14 cellular contexts compared by ENCODE assay signal in genomic region chr1:158563852-158564251, GRCh38. TPM values are rescaled to one million over a fixed set of nuclear protein-coding genes. Genes with fewer than 3 reads are reported as not detected.
"Had no signal": no experiment of that assay in that cellular context is flagged by ENCODE, and none has a peak within 500 bp of the region (broad histone marks: within the 10 kb centered on the region; RNA-seq: fewer than 3 reads in every experiment).

No MANE protein-coding gene starts in this region.

- H3K9me3 Mint-ChIP-seq: activated CD4-positive, alpha-beta T cell treated with anti-CD3 and anti-CD28 coated beads, Interleukin-2, amount 10 ng/mL, durations not matched to agents 24 days and 14 days; activated naive CD4-positive, alpha-beta T cell treated with anti-CD3 and anti-CD28 coated beads, Interleukin-2, amount 50 U/mL, for 24 hours; brain had no signal

- H3K27me3 Mint-ChIP-seq: activated CD4-positive, alpha-beta T cell treated with anti-CD3 and anti-CD28 coated beads, Interleukin-2, amount 10 ng/mL, durations not matched to agents 24 days and 14 days had no signal

- H3K9me3 ChIP-seq: gastroesophageal sphincter, sigmoid colon, thoracic aorta had no signal

- H3K36me3 ChIP-seq: gastroesophageal sphincter, left ventricle myocardium inferior, sigmoid colon, thoracic aorta had no signal

- H3K4me3 Mint-ChIP-seq: activated CD4-positive, alpha-beta T cell treated with anti-CD3 and anti-CD28 coated beads, Interleukin-2, amount 10 ng/mL, durations not matched to agents 24 days and 14 days; activated naive CD4-positive, alpha-beta T cell treated with anti-CD3 and anti-CD28 coated beads, Interleukin-2, amount 50 U/mL, for 24 hours; brain had no signal

- H3K27ac ChIP-seq: epithelial cell of prostate, gastroesophageal sphincter, left ventricle myocardium inferior, sigmoid colon, thoracic aorta had no signal

- H3K27ac Mint-ChIP-seq: activated CD4-positive, alpha-beta T cell treated with anti-CD3 and anti-CD28 coated beads, Interleukin-2, amount 10 ng/mL, durations not matched to agents 24 days and 14 days; activated naive CD4-positive, alpha-beta T cell treated with anti-CD3 and anti-CD28 coated beads, Interleukin-2, amount 50 U/mL, for 24 hours; brain had no signal

- ATAC-seq: gastroesophageal sphincter; stimulated activated naive CD8-positive, alpha-beta T cell treated with anti-CD3 and anti-CD28 coated beads, Interleukin-15, Interleukin-2, amounts not matched to agents 100 U/mL and 50 U/mL, for 24 hours had no signal

- H3K4me1 ChIP-seq: gastroesophageal sphincter, left ventricle myocardium inferior, sigmoid colon had no signal

- H3K36me3 Mint-ChIP-seq: activated naive CD4-positive, alpha-beta T cell treated with anti-CD3 and anti-CD28 coated beads, Interleukin-2, amount 50 U/mL, for 24 hours; brain had no signal

- H3K4me1 Mint-ChIP-seq: activated CD4-positive, alpha-beta T cell treated with anti-CD3 and anti-CD28 coated beads, Interleukin-2, amount 10 ng/mL, durations not matched to agents 24 days and 14 days; activated naive CD4-positive, alpha-beta T cell treated with anti-CD3 and anti-CD28 coated beads, Interleukin-2, amount 50 U/mL, for 24 hours; brain had no signal

- H3K27me3 ChIP-seq: gastroesophageal sphincter, sigmoid colon had no signal

- DNase-seq: activated CD4-positive, alpha-beta T cell treated with anti-CD3 and anti-CD28 coated beads, Interleukin-2, amount 10 ng/mL, durations not matched to agents 24 days and 14 days; effector memory CD4-positive, alpha-beta T cell; left ventricle myocardium inferior; sigmoid colon; stimulated activated CD4-positive, alpha-beta T cell treated with anti-CD3 and anti-CD28 coated beads, Interleukin-2, amount 100 ng/mL, for 24 hours; stimulated activated naive CD8-positive, alpha-beta T cell treated with anti-CD3 and anti-CD28 coated beads, Interleukin-15, Interleukin-2, amounts not matched to agents 100 U/mL and 50 U/mL, for 24 hours had no signal

- H3K4me3 ChIP-seq: gastroesophageal sphincter, left ventricle myocardium inferior, sigmoid colon, thoracic aorta had no signal

RNA-seq across cellular contexts. Expression of gene OR6P1, which starts 6.5 kb away (rescaled TPM):
- total RNA-seq: activated CD4-positive, alpha-beta T cell treated with anti-CD3 and anti-CD28 coated beads, Interleukin-2, amount 10 ng/mL, durations not matched to agents 24 days and 14 days; activated CD8-positive, alpha-beta memory T cell treated with anti-CD3 and anti-CD28 coated beads for 36 hours; gastroesophageal sphincter; left ventricle myocardium inferior; osteocyte; sigmoid colon; thoracic aorta; ureter had no signal

RNA-seq across cellular contexts. Expression of gene OR6Y1, which starts 9.6 kb away (rescaled TPM):
- total RNA-seq: activated CD4-positive, alpha-beta T cell treated with anti-CD3 and anti-CD28 coated beads, Interleukin-2, amount 10 ng/mL, durations not matched to agents 24 days and 14 days; activated CD8-positive, alpha-beta memory T cell treated with anti-CD3 and anti-CD28 coated beads for 36 hours; gastroesophageal sphincter; left ventricle myocardium inferior; osteocyte; sigmoid colon; thoracic aorta; ureter had no signal

RNA-seq across cellular contexts. Expression of gene OR10X1, which starts 15.8 kb away (rescaled TPM):
- total RNA-seq: activated CD4-positive, alpha-beta T cell treated with anti-CD3 and anti-CD28 coated beads, Interleukin-2, amount 10 ng/mL, durations not matched to agents 24 days and 14 days; activated CD8-positive, alpha-beta memory T cell treated with anti-CD3 and anti-CD28 coated beads for 36 hours; gastroesophageal sphincter; left ventricle myocardium inferior; osteocyte; sigmoid colon; thoracic aorta; ureter had no signal

RNA-seq across cellular contexts. Expression of gene OR10Z1, which starts 41.2 kb away (rescaled TPM):
- total RNA-seq: activated CD4-positive, alpha-beta T cell treated with anti-CD3 and anti-CD28 coated beads, Interleukin-2, amount 10 ng/mL, durations not matched to agents 24 days and 14 days; activated CD8-positive, alpha-beta memory T cell treated with anti-CD3 and anti-CD28 coated beads for 36 hours; gastroesophageal sphincter; left ventricle myocardium inferior; osteocyte; sigmoid colon; thoracic aorta; ureter had no signal
